2 cellular contexts compared by ENCODE assay signal in the genomic region with DNA sequence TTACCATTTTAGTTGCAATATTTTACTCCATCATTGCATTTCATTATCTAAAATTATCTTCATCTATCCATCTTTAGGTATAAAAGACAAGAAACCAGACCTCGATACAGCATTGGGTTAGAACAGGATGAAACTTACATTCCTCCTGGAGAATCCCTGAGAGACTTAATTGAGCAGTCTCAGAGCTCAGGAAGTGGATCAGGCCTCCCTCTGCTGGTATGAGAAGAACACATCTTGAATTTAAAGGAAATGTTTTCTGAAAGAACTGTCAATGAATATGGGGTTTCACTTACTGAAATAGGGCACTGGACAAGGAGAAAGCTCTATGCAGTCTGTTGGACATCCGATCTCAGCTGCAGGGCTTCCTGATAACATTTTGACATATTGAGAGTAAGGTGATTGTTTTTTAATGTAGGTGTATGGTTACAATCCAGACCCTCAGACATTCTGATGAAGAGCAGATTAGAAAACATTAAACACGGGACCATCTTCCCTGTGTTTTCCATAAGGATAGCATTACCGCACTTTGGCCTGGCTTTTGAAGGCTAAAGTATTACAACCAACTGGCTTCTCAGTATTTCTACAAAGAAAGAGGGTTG.
A peak's percentile ranks its signal among the peaks of the same experiment; 100 is the strongest.
TF ChIP-seq lines count a peak whose summit lies in the region.

No MANE protein-coding gene starts in this region.

TF ChIP-seq in endothelial cell of umbilical vein, 7 proteins besides CTCF, POLR2A, EP300 and RAD21:
- TF ChIP-seq JUN (IDR thresholded peaks at IDR 0.05; ENCODE audit: borderline replicate concordance, insufficient read depth, insufficient read length, low read depth), result no peak
- TF ChIP-seq EZH2 (IDR thresholded peaks at IDR 0.05; ENCODE audit: borderline replicate concordance, low read depth, low read length, severe bottlenecking), result no peak
- TF ChIP-seq MAX (IDR thresholded peaks at IDR 0.05; ENCODE audit: insufficient read depth, insufficient read length), result no peak
- no peak for TF ChIP-seq MYC (IDR thresholded peaks at IDR 0.05; ENCODE audit: low read depth, low read length)
- no peak for TF ChIP-seq POLR2AphosphoS5 (IDR thresholded peaks at IDR 0.05; ENCODE audit: insufficient read depth, low read depth, low read length)
- TF ChIP-seq FOS (IDR thresholded peaks at IDR 0.05; ENCODE audit: borderline replicate concordance, insufficient read depth, low read length), result no peak
- TF ChIP-seq GATA2 (IDR thresholded peaks at IDR 0.05; ENCODE audit: insufficient read depth, insufficient read length, low read depth, low read length), result no peak

TF ChIP-seq in neural cell, 6 proteins besides CTCF, POLR2A, EP300 and RAD21 (continued from another document):
- TF ChIP-seq, protein P1, sequence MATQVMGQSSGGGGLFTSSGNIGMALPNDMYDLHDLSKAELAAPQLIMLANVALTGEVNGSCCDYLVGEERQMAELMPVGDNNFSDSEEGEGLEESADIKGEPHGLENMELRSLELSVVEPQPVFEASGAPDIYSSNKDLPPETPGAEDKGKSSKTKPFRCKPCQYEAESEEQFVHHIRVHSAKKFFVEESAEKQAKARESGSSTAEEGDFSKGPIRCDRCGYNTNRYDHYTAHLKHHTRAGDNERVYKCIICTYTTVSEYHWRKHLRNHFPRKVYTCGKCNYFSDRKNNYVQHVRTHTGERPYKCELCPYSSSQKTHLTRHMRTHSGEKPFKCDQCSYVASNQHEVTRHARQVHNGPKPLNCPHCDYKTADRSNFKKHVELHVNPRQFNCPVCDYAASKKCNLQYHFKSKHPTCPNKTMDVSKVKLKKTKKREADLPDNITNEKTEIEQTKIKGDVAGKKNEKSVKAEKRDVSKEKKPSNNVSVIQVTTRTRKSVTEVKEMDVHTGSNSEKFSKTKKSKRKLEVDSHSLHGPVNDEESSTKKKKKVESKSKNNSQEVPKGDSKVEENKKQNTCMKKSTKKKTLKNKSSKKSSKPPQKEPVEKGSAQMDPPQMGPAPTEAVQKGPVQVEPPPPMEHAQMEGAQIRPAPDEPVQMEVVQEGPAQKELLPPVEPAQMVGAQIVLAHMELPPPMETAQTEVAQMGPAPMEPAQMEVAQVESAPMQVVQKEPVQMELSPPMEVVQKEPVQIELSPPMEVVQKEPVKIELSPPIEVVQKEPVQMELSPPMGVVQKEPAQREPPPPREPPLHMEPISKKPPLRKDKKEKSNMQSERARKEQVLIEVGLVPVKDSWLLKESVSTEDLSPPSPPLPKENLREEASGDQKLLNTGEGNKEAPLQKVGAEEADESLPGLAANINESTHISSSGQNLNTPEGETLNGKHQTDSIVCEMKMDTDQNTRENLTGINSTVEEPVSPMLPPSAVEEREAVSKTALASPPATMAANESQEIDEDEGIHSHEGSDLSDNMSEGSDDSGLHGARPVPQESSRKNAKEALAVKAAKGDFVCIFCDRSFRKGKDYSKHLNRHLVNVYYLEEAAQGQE (IDR thresholded peaks at IDR 0.05; ENCODE audit: borderline replicate concordance), result no peak
- TF ChIP-seq SMC3 (conservative IDR thresholded peaks at IDR 0.05; ENCODE audit: poor library complexity) (peak; percentile 89), POLR2AphosphoS5 (IDR thresholded peaks at IDR 0.05) (no peak)
